Comparison of ENCODE assay signal across 8 cellular contexts in genomic region chr4:86935833-86936721, GRCh38. TPM values are rescaled to one million over a fixed set of nuclear protein-coding genes. Genes with fewer than 3 reads are reported as not detected.
A peak's percentile ranks its signal among the peaks of the same experiment; 100 is the strongest.
DNase-seq lines count a peak whose midpoint lies in the region; ATAC-seq and TF ChIP-seq lines count a peak whose summit lies in the region.

No MANE protein-coding gene starts in this region.

- peak overlapping the region; percentile 82 to 92 (median 87) for H3K4me3 Mint-ChIP-seq in T-cell

- peak in 1 of 2 donors; percentile 68 for TF ChIP-seq POLR2A in adrenal gland (IDR thresholded peaks at IDR 0.05)

- H3K4me1 ChIP-seq in HUES48 (ENCODE audit: control insufficient read depth, insufficient read depth, low read length) (peaks cover 32% of the 10 kb centered on the region), adrenal gland (replicated peaks in 1 of 2) (peaks cover 33 to 50% of the 10 kb centered on the region in 2 donors)

- no peaks in the 10 kb centered on the region; the same call in 1 of the 2 replicates for H3K36me3 ChIP-seq in HUES48 (ENCODE audit: control insufficient read depth, insufficient read depth, low read length)
- H3K36me3 ChIP-seq in adrenal gland (replicated peaks in 1 of 2), result no peaks in the 10 kb centered on the region

- no peaks in the 10 kb centered on the region for H3K9me3 Mint-ChIP-seq in T-cell

- ATAC-seq in GM21390 (IDR thresholded peaks at IDR 0.05; ENCODE audit: unreplicated experiment) (peak; percentile 33), T-cell (replicated peaks in 1 of 4) (peak; percentile 55 to 61 (median 60))

- DNase-seq in DMS153 treated with DMSO at 0.1 percent for 48 hours (lab: John Stamatoyannopoulos, UW; ENCODE audit: unreplicated experiment) (peak; percentile 52), T-cell (peak; percentile 49 to 80 (median 65)), adrenal gland (peak; percentile 53 to 81 (median 73)), hippocampal formation (lab: John Stamatoyannopoulos, UW) (peak; percentile 18 to 24), skeletal muscle cell (ENCODE audit: low read depth) (no peak), NCI-H2196 treated with DMSO at 0.1 percent for 48 hours (lab: John Stamatoyannopoulos, UW; ENCODE audit: unreplicated experiment) (no peak)

- no peak for TF ChIP-seq CTCF in adrenal gland (IDR thresholded peaks at IDR 0.05)

- H3K9me3 ChIP-seq in HUES48 (ENCODE audit: control insufficient read depth, insufficient read depth, low read length) (no peaks in the 10 kb centered on the region), adrenal gland (replicated peaks in 1 of 3) (no peaks in the 10 kb centered on the region)

- H3K4me3 ChIP-seq in HUES48 (ENCODE audit: low read depth, low read length) (peak overlapping the region; percentile 98), adrenal gland (peak overlapping the region; percentile 35 to 98 (median 93)), skeletal muscle cell (ENCODE audit: low read depth, low read length) (peak overlapping the region; percentile 81)

- peaks cover 60 to 64% (median 64%) of the 10 kb centered on the region in 3 donors for H3K4me1 Mint-ChIP-seq in T-cell

- peak overlapping the region; percentile 96 to 98 for H3K27ac Mint-ChIP-seq in T-cell

- POLR2A ChIA-PET in T-cell (lab: Charles Lee), result interaction anchor here (0.5 to 2.7 kb wide), 7 partner anchors 15 to 1353 kb away, joined by 3 to 34 read pairs (median 3); no protein-coding TSS in a partner anchor

- H3K27ac ChIP-seq in HUES48 (ENCODE audit: low read depth, low read length) (peak overlapping the region; percentile 91), adrenal gland (peak overlapping the region; percentile 91 to 100 (median 98))

- intact Hi-C loops in adrenal gland (cut with DNase I), result loop anchor here (5.0 to 10.0 kb wide), 2 partner anchors 69 to 71 kb away; no protein-coding TSS in a partner anchor

- no peaks in the 10 kb centered on the region for H3K27me3 ChIP-seq in HUES48 (ENCODE audit: control insufficient read depth, insufficient read depth, low read length)
- H3K27me3 ChIP-seq in adrenal gland, result no peaks in the 10 kb centered on the region

- WGBS in adrenal gland, 4 donors, result 5 to 8% (median 6%) methylated on average over 32 to 36 of the region's 36 CpGs

- peaks cover 1% of the 10 kb centered on the region for H3K36me3 Mint-ChIP-seq in T-cell

- H3K27me3 Mint-ChIP-seq in T-cell, result no peaks in the 10 kb centered on the region

- CTCF ChIA-PET in T-cell (lab: Charles Lee), result interaction anchor here (0.5 to 3.3 kb wide), 8 partner anchors 13 to 157 kb away, joined by 3 to 50 read pairs (median 4); no protein-coding TSS in a partner anchor

- peak overlapping the region; percentile 90 for H3K9ac ChIP-seq in HUES48 (ENCODE audit: low read depth, low read length)

RNA-seq across cellular contexts. Expression of gene AFF1, which starts 1.3 kb away (rescaled TPM):
- total RNA-seq in T-cell (100 to 1,000 TPM in 2 of 5 donors, 10 to 100 TPM in 3; 65.3 to 112 (median 93.4) TPM), adrenal gland (100 to 1,000 TPM in 1 of 8 donors, 10 to 100 TPM in 7; 42.1 to 109 (median 63.3) TPM)
- polyA plus RNA-seq in adrenal gland, result 10 to 100 TPM in 2 of 3 donors, 1 to 10 TPM in 1; 9.9 to 44.1 (median 26.2) TPM

RNA-seq across cellular contexts. Expression of gene C4orf36, which starts 43.9 kb away (rescaled TPM):
- under 1 TPM in 1 of 5 donors, not detected in 4; 0.79 TPM for total RNA-seq in T-cell
- total RNA-seq in adrenal gland, result 1 to 10 TPM in 3 of 8 donors, under 1 TPM in 4, not detected in 1; 0.28 to 2.0 (median 0.61) TPM
- polyA plus RNA-seq in adrenal gland, result under 1 TPM in 1 of 3 donors, not detected in 2; 0.20 TPM

Comparison
In these comparisons a context has a peak if more than half of its experiments do, and no peak if none do; other contexts are left out.
1. DNase-seq: peak in DMS153 treated with DMSO at 0.1 percent for 48 hours (single experiment), T-cell (34 of 34), adrenal gland (7 of 7) and hippocampal formation (2 of 2); none in skeletal muscle cell (single experiment) and NCI-H2196 treated with DMSO at 0.1 percent for 48 hours (single experiment).
2. Peak in every context shown above with its lines, with median percentiles within 50 percentile points of each other: H3K4me3 ChIP-seq.